In genomic region chr1:212461916-212462660, GRCh38 we compare ENCODE assay signal across 2 cellular contexts.
TF ChIP-seq lines count a peak whose summit lies in the region.

No MANE protein-coding gene starts in this region.

TF ChIP-seq in H1, 55 proteins besides CTCF, POLR2A, EP300 and RAD21 (continued from another document):
- TF ChIP-seq SIN3A (conservative IDR thresholded peaks at IDR 0.05 in 1 of 2, IDR thresholded peaks at IDR 0.05 in 1 of 2; ENCODE audit: low read depth in 1 of 2, low read length in 2 of 2), result no peak
- no peak for TF ChIP-seq TAF1 (IDR thresholded peaks at IDR 0.05; ENCODE audit: low read depth, low read length)
- no peak for TF ChIP-seq GABPA (IDR thresholded peaks at IDR 0.05; ENCODE audit: borderline replicate concordance, insufficient read depth, low read length)
- no peak for TF ChIP-seq FOSL1 (IDR thresholded peaks at IDR 0.05; ENCODE audit: insufficient read depth, low read depth, low read length)
- TF ChIP-seq NANOG (IDR thresholded peaks at IDR 0.05; ENCODE audit: insufficient read depth, low read depth, low read length, poor library complexity, severe bottlenecking), result no peak
- TF ChIP-seq RXRA (IDR thresholded peaks at IDR 0.05; ENCODE audit: insufficient read depth, low read depth, low read length), result no peak
- no peak for TF ChIP-seq RFX5 (IDR thresholded peaks at IDR 0.05; ENCODE audit: borderline replicate concordance, low read depth, low read length)

TF ChIP-seq in SK-N-SH treated with all-trans-retinoic acid at 6 μM for 48 hours, 23 proteins besides CTCF, POLR2A, EP300 and RAD21 (continued from another document):
- TF ChIP-seq ZFP30 (CRISPR knock-in tag; IDR thresholded peaks at IDR 0.05) (no peak), RARB (CRISPR knock-in tag; IDR thresholded peaks at IDR 0.05) (no peak), BACH2 (CRISPR knock-in tag; IDR thresholded peaks at IDR 0.05; ENCODE audit: borderline replicate concordance) (no peak), ISL1 (CRISPR knock-in tag; IDR thresholded peaks at IDR 0.05) (no peak), ZNF565 (CRISPR knock-in tag; conservative IDR thresholded peaks at IDR 0.05; ENCODE audit: low read depth) (no peak), ZNF70 (CRISPR knock-in tag; IDR thresholded peaks at IDR 0.05) (no peak), CSDC2 (CRISPR knock-in tag; IDR thresholded peaks at IDR 0.05) (no peak), CREB5 (CRISPR knock-in tag; IDR thresholded peaks at IDR 0.05; ENCODE audit: low read depth) (no peak), TOX (CRISPR knock-in tag; IDR thresholded peaks at IDR 0.05; ENCODE audit: borderline replicate concordance) (no peak), CSRNP3 (CRISPR knock-in tag; IDR thresholded peaks at IDR 0.05) (no peak), TSHZ2 (CRISPR knock-in tag; IDR thresholded peaks at IDR 0.05) (no peak)
